Comparison of ENCODE assay signal across 8 cellular contexts in the genomic region with DNA sequence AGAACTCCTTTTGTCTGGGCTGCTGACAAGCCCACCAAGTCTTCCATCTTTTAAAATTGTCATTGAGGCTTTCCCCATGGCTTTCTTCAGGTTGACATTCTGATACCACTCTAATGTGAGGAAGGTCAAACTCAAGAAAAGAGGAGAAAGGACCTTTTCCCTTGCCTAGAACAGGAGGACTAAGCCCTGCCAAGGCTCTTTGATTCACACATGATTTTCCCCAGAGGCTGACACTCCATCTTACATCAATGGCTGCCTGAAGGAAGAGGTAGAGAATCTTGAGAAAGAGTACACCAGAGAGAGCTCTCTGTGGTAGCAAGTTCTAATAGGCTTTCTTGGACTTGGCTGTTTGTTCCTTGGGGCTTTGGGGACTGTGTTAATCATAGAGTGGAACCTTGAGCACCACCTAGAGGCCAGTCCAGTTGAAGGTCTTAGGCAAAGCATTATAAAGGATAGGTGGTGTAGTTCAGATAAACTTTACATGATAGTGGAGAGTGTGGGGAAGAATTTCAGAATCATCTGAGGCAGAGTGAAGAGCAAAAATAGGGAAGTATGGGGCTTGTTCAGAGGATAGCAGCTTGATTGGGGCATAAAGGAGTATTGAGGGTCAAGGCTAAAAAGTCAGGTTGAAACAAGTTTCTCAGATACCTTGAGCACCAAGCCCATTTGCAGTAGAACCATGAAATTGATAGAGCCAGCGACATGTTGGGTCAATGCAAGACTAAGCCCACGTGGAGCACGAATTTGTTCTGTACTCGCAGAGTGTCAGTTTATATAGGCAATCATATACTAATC. TPM values are rescaled to one million over a fixed set of nuclear protein-coding genes. Genes with fewer than 3 reads are reported as not detected.
DNase-seq lines count a peak whose midpoint lies in the region; ATAC-seq and TF ChIP-seq lines count a peak whose summit lies in the region.

No MANE protein-coding gene starts in this region.

- no peak overlapping the region for H3K4me3 Mint-ChIP-seq in CD8-positive, alpha-beta T cell

- peaks cover 13% of the 10 kb centered on the region for H3K4me1 Mint-ChIP-seq in CD8-positive, alpha-beta T cell (ENCODE audit: low read depth)

- H3K4me1 ChIP-seq in CD8-positive, alpha-beta T cell (ENCODE audit: insufficient read depth, low read length): no peaks in the 10 kb centered on the region
- no peaks in the 10 kb centered on the region for H3K4me1 ChIP-seq in psoas muscle

- peak; percentile 78 for ATAC-seq in CD8-positive, alpha-beta T cell
- ATAC-seq in GM19372 (IDR thresholded peaks at IDR 0.05; ENCODE audit: low read depth, unreplicated experiment) (peak; percentile 88), psoas muscle (peak; percentile 82 to 93 (median 86)), HG02970 (IDR thresholded peaks at IDR 0.05; ENCODE audit: low FRiP score, unreplicated experiment) (no peak)

- no peaks in the 10 kb centered on the region for H3K9me3 Mint-ChIP-seq in CD8-positive, alpha-beta T cell

- POLR2A ChIA-PET in CD8-positive, alpha-beta T cell (lab: Charles Lee): interaction anchor here (0.7 to 1.8 kb wide), 2 partner anchors 133 to 153 kb away, joined by 3 to 4 read pairs; no protein-coding TSS in a partner anchor

- H3K27ac ChIP-seq in CD8-positive, alpha-beta T cell (ENCODE audit: low read depth, low read length): no peak overlapping the region
- no peak overlapping the region for H3K27ac ChIP-seq in psoas muscle

- DNase-seq in CD8-positive, alpha-beta T cell: peak; percentile 18 to 64 (median 60)
- DNase-seq in HPDE6-E6E7 (ENCODE audit: extremely low spot score) (peak; percentile 62), RPMI8226 (peak; percentile 70), glomerular endothelial cell (ENCODE audit: extremely low read depth, low read depth, low spot score) (peak; percentile 51), psoas muscle (peak in 1 of 2 donors; percentile 36)
- peak; percentile 23 for DNase-seq in activated effector memory CD4-positive, alpha-beta T cell treated with Interleukin-2 at 50 U/mL for 16 hours

- no peak overlapping the region for H3K4me3 ChIP-seq in CD8-positive, alpha-beta T cell (ENCODE audit: low read depth, low read length)
- no peak overlapping the region for H3K4me3 ChIP-seq in psoas muscle

- H3K9me3 ChIP-seq in CD8-positive, alpha-beta T cell (ENCODE audit: low read length): no peaks in the 10 kb centered on the region
- H3K9me3 ChIP-seq in psoas muscle: no peaks in the 10 kb centered on the region

- no peak overlapping the region for H3K27ac Mint-ChIP-seq in CD8-positive, alpha-beta T cell

- CTCF ChIA-PET in CD8-positive, alpha-beta T cell (lab: Charles Lee): interaction anchor here (0.7 to 15.8 kb wide), 22 partner anchors 9 to 457 kb away, joined by 3 to 313 read pairs (median 4); a partner anchor contains a TSS

- intact Hi-C loops in CD8-positive, alpha-beta T cell (cut with DNase I, micrococcal nuclease): loop anchor here (1.0 to 10.0 kb wide), 4 partner anchors 153 to 481 kb away; no protein-coding TSS in a partner anchor
- intact Hi-C loops in psoas muscle (cut with DNase I): loop anchor here in 1 of 2 donors (10.0 kb wide), 1 partner anchor 739 kb away; no protein-coding TSS in a partner anchor

- no peaks in the 10 kb centered on the region for H3K27me3 Mint-ChIP-seq in CD8-positive, alpha-beta T cell (ENCODE audit: low read depth)

- H3K36me3 Mint-ChIP-seq in CD8-positive, alpha-beta T cell: peaks cover 55% of the 10 kb centered on the region

- no peaks in the 10 kb centered on the region for H3K27me3 ChIP-seq in CD8-positive, alpha-beta T cell (ENCODE audit: insufficient read depth, low read length)
- no peaks in the 10 kb centered on the region for H3K27me3 ChIP-seq in psoas muscle (ENCODE audit: insufficient read depth in 3 of 3, low read length in 2 of 3)

- 80 to 81% (median 81%) methylated on average over 4 of the region's 4 CpGs for WGBS in psoas muscle, 3 donors

- peak; percentile 63 for TF ChIP-seq CTCF in CD8-positive, alpha-beta T cell (IDR thresholded peaks at IDR 0.05)
- TF ChIP-seq CTCF in psoas muscle (IDR thresholded peaks at IDR 0.05): peak; percentile 69

- H3K36me3 ChIP-seq in CD8-positive, alpha-beta T cell (ENCODE audit: insufficient read depth, low read length): peaks cover 46% of the 10 kb centered on the region
- peaks cover 6 to 94% of the 10 kb centered on the region in 2 donors for H3K36me3 ChIP-seq in psoas muscle (ENCODE audit: insufficient read depth in 1 of 2, low read depth in 1 of 2)

RNA-seq across cellular contexts. Expression of a gene that starts 36.7 kb away (rescaled TPM):
- total RNA-seq in CD8-positive, alpha-beta T cell: 100 to 1,000 TPM; 156 to 167 TPM
- total RNA-seq in glomerular endothelial cell: 55.2 and 56.0 TPM in 2 replicates
- 10 to 100 TPM; 28.5 to 34.1 (median 31.8) TPM for total RNA-seq in psoas muscle
- 10 to 100 TPM; 22.9 to 34.2 (median 23.7) TPM for polyA plus RNA-seq in psoas muscle
